ENCODE assay signal across 8 cellular contexts in the genomic region with DNA sequence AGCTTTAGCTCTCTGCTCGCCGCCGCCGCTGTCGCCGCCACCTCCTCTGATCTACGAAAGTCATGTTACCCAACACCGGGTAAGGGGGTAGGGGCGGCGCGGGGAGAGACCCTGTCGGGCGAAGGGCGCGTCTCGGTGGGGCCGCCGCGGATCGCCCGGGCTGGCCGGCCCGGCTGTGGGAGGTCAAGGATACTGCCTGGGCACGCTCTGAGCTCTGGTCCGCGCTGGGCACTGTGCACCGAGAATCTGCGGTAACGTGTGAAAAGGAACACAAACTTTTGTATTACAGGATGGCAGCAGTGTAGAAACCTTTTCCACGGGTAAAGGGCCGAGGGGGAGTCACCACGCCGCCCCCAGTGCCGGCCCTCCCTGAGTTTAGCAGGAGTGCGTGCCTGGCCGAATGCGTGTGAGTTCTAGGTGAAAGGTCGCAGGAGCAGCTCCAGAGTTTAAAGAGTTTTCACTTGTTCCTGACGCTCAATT. TPM values are rescaled to one million over a fixed set of nuclear protein-coding genes. Genes with fewer than 3 reads are reported as not detected.
DNase-seq lines count a peak whose midpoint lies in the region; ATAC-seq, FAIRE-seq and TF ChIP-seq lines count a peak whose summit lies in the region.

A gene (plus strand): TSS at position 7 of the 480 bp plus-strand sequence. CDS start 56 bp downstream, at position 63.

- no peaks in the 10 kb centered on the region for H3K27me3 ChIP-seq in IMR-90 (ENCODE audit: control insufficient read depth, insufficient read depth, low read length)
- no peaks in the 10 kb centered on the region for H3K27me3 ChIP-seq in osteoblast (ENCODE audit: insufficient read depth, low read length)

- no peaks in the 10 kb centered on the region for H3K27me3 Mint-ChIP-seq in activated T-cell treated with anti-CD3 and anti-CD28 coated beads, Interleukin-2, amount 50 U/mL, for 4 hours (ENCODE audit: low read depth)

- peak within 1 kb of the TSS; percentile 85 for H4K91ac ChIP-seq in IMR-90 (ENCODE audit: insufficient read depth, low read depth, low read length)

- peaks cover 2% of the 10 kb centered on the region for H3K36me3 Mint-ChIP-seq in activated T-cell treated with anti-CD3 and anti-CD28 coated beads, Interleukin-2, amount 50 U/mL, for 4 hours (ENCODE audit: insufficient read depth)

- H3K4me1 Mint-ChIP-seq in activated T-cell treated with anti-CD3 and anti-CD28 coated beads, Interleukin-2, amount 50 U/mL, for 4 hours (ENCODE audit: low read depth), result peaks cover 43% of the 10 kb centered on the region

- H3K23ac ChIP-seq in IMR-90 (ENCODE audit: low read depth, low read length), result peak within 1 kb of the TSS; percentile 88

- H2BK20ac ChIP-seq in IMR-90 (ENCODE audit: low read depth, low read length), result peak within 1 kb of the TSS; percentile 38; the same call in 1 of the 2 replicates

- peak within 1 kb of the TSS; percentile 87 for H3K9ac ChIP-seq in IMR-90 (ENCODE audit: low read depth, low read length)

- TF ChIP-seq CTCF in IMR-90 (conservative IDR thresholded peaks at IDR 0.05; ENCODE audit: low read depth, low read length) (no peak), osteoblast (IDR thresholded peaks at IDR 0.05; ENCODE audit: extremely low read depth, low read depth, low read length) (no peak)

- intact Hi-C loops in IMR-90 (cut with micrococcal nuclease), result loop anchor here (5.0 kb wide), 1 partner anchor 332 kb away; no protein-coding TSS in a partner anchor

- H3K9me1 ChIP-seq in IMR-90 (ENCODE audit: insufficient read depth, low read length), result peaks cover 5% of the 10 kb centered on the region

- peak within 1 kb of the TSS; percentile 91 for H3K56ac ChIP-seq in IMR-90 (ENCODE audit: extremely low read depth, insufficient read depth, low read length)

- no peak for FAIRE-seq in frontal cortex (lab: Jason Lieb, UNC)

- H3K36me3 ChIP-seq in IMR-90 (ENCODE audit: control insufficient read depth, insufficient read depth, low read length) (no peaks in the 10 kb centered on the region), osteoblast (ENCODE audit: insufficient read depth, low read length) (no peaks in the 10 kb centered on the region)

- H3K14ac ChIP-seq in IMR-90 (replicated peaks; ENCODE audit: low read depth, low read length), result peak within 1 kb of the TSS; percentile 91

- BruUV-seq in IMR-90 (replicated peaks; lab: Mats Ljungman, UMichigan), result no TSS peak

- WGBS in IMR-90 (ENCODE audit: extremely low coverage in 2 of 2, insufficient read length in 1 of 2), 2 experiments, result 1% methylated on average over 13 of the region's 39 CpGs; no CpG with 5 or more reads in 1 of the 2 experiments

- H2AFZ ChIP-seq in IMR-90 (replicated peaks; ENCODE audit: low read length, poor library complexity) (peak within 1 kb of the TSS; percentile 97), osteoblast (ENCODE audit: low read length) (peak within 1 kb of the TSS; percentile 96)

- dilution Hi-C loops in IMR-90 (cut with HindIII; ENCODE audit: low sequenced_read_pairs, unreplicated experiment), result no loop called here

- H3K4me2 ChIP-seq in IMR-90 (ENCODE audit: low read depth, low read length) (peak within 1 kb of the TSS; percentile 87), osteoblast (ENCODE audit: insufficient read depth, low read length) (peak within 1 kb of the TSS; percentile 87)

- peak within 1 kb of the TSS; percentile 87 for H2BK5ac ChIP-seq in IMR-90 (ENCODE audit: low read depth, low read length, poor library complexity, severe bottlenecking)

- H2BK120ac ChIP-seq in IMR-90 (ENCODE audit: low read depth, low read length), result peak within 1 kb of the TSS; percentile 84

- no peak within 1 kb of the TSS for H2BK15ac ChIP-seq in IMR-90 (ENCODE audit: low read depth, low read length)

- H3K4me1 ChIP-seq in IMR-90 (ENCODE audit: control insufficient read depth, insufficient read depth, low read length), result peaks cover 3% of the 10 kb centered on the region; the same call in 1 of the 2 replicates
- H3K4me1 ChIP-seq in osteoblast (ENCODE audit: insufficient read depth, low read length), result peaks cover 26% of the 10 kb centered on the region

- H3K18ac ChIP-seq in IMR-90 (ENCODE audit: low read depth, low read length), result peak within 1 kb of the TSS; percentile 71

- POLR2A ChIA-PET in IMR-90 (lab: Charles Lee; ENCODE audit: unreplicated experiment), result no interaction called here

- peaks cover 55% of the 10 kb centered on the region for H3K79me2 ChIP-seq in osteoblast (ENCODE audit: insufficient read depth, low read length)

- H4K8ac ChIP-seq in IMR-90 (ENCODE audit: low read depth in 2 of 2, low read length in 2 of 2), result peak within 1 kb of the TSS; percentile 5 to 90; a peak in 3 of 4 replicates

- H4K20me1 ChIP-seq in IMR-90 (ENCODE audit: insufficient read depth, low read length), result no peaks in the 10 kb centered on the region
- peaks cover 5% of the 10 kb centered on the region for H4K20me1 ChIP-seq in osteoblast (ENCODE audit: insufficient read depth, low read length)

- ATAC-seq in GM21447 (IDR thresholded peaks at IDR 0.05; ENCODE audit: unreplicated experiment) (peak; percentile 19), IMR-90 (ENCODE audit: low read depth) (peak; percentile 61)
- ATAC-seq in activated T-cell treated with anti-CD3 and anti-CD28 coated beads, Interleukin-2, amount 50 U/mL, for 4 hours, result peak in 1 of 2 donors; percentile 6

- H3K27ac ChIP-seq in IMR-90 (ENCODE audit: insufficient read depth, low read length) (peak within 1 kb of the TSS; percentile 94), osteoblast (ENCODE audit: low read depth, low read length) (peak within 1 kb of the TSS; percentile 88)

- DNase-seq in ELR (ENCODE audit: low read depth) (peak; percentile 64), IMR-90 (peak; percentile 28), frontal cortex (ENCODE audit: low spot score in 2 of 2) (peak in 1 of 2 donors; percentile 23), osteoblast (ENCODE audit: insufficient read length, low spot score, missing footprints) (peak; percentile 82), NCI-H510A treated with DMSO at 0.1 percent for 48 hours (lab: John Stamatoyannopoulos, UW) (no peak), COLO668 (lab: John Stamatoyannopoulos, UW; ENCODE audit: unreplicated experiment) (no peak)
- no peak for DNase-seq in activated T-cell treated with anti-CD3 and anti-CD28 coated beads, Interleukin-2, amount 50 U/mL, for 4 hours

- H3K4me3 ChIP-seq in IMR-90 (ENCODE audit: insufficient read depth, low read depth, low read length) (peak within 1 kb of the TSS; percentile 75), osteoblast (ENCODE audit: insufficient read depth, low read length) (peak within 1 kb of the TSS; percentile 73)

- H3K79me1 ChIP-seq in IMR-90 (ENCODE audit: low read depth in 1 of 2, low read length in 2 of 2), result peaks cover 17 to 61% of the 10 kb centered on the region in 2 experiments

- peak within 1 kb of the TSS; percentile 95 for H2AK9ac ChIP-seq in IMR-90 (replicated peaks; ENCODE audit: low read depth, low read length, poor library complexity)

- H3K9me3 Mint-ChIP-seq in activated T-cell treated with anti-CD3 and anti-CD28 coated beads, Interleukin-2, amount 50 U/mL, for 4 hours, result no peaks in the 10 kb centered on the region

- H3K4ac ChIP-seq in IMR-90 (ENCODE audit: low read depth, low read length), result peak within 1 kb of the TSS; percentile 80

- peak within 1 kb of the TSS; percentile 51 for H4K5ac ChIP-seq in IMR-90 (ENCODE audit: low read depth, low read length)

- in situ Hi-C loops in IMR-90 (cut with MboI; ENCODE audit: low sequenced_read_pairs), result no loop called here

- CTCF ChIA-PET in IMR-90 (lab: Yijun Ruan, JAX), result interaction anchor here (0.6 to 1.0 kb wide), 6 partner anchors 19 to 735 kb away, joined by 3 to 7 read pairs (median 3); no protein-coding TSS in a partner anchor

- H2AK5ac ChIP-seq in IMR-90 (ENCODE audit: low read depth, low read length), result no peak within 1 kb of the TSS

- peak within 1 kb of the TSS; percentile 100 for H3K4me3 Mint-ChIP-seq in activated T-cell treated with anti-CD3 and anti-CD28 coated beads, Interleukin-2, amount 50 U/mL, for 4 hours

- no peak for TF ChIP-seq RAD21 in IMR-90 (IDR thresholded peaks at IDR 0.05; ENCODE audit: low read length)

- no peak for TF ChIP-seq POLR2A in IMR-90 (IDR thresholded peaks at IDR 0.05; ENCODE audit: low read depth, low read length)

- H3K9me3 ChIP-seq in IMR-90 (ENCODE audit: control insufficient read depth, insufficient read depth, low read length) (no peaks in the 10 kb centered on the region), osteoblast (ENCODE audit: low read depth, low read length) (no peaks in the 10 kb centered on the region)

TF ChIP-seq in IMR-90, 13 proteins besides CTCF, POLR2A, EP300 and RAD21 (continues in another document):
- no peak for TF ChIP-seq RFX5 (IDR thresholded peaks at IDR 0.05; ENCODE audit: low read depth, low read length)
- no peak for TF ChIP-seq CHD1 (IDR thresholded peaks at IDR 0.05; ENCODE audit: low read depth, low read length)
- TF ChIP-seq BHLHE40 (IDR thresholded peaks at IDR 0.05; ENCODE audit: low read depth, low read length), result peak; percentile 6; the same call in 1 of the 2 replicates
- no peak for TF ChIP-seq MAFK (IDR thresholded peaks at IDR 0.05; ENCODE audit: low read depth, low read length)
- no peak for TF ChIP-seq RCOR1 (IDR thresholded peaks at IDR 0.05; ENCODE audit: insufficient replicate concordance, low read length)
- TF ChIP-seq FOS (IDR thresholded peaks at IDR 0.05; ENCODE audit: low read depth, low read length), result no peak
- no peak for TF ChIP-seq MAZ (IDR thresholded peaks at IDR 0.05; ENCODE audit: borderline replicate concordance, low read depth, low read length)
- TF ChIP-seq, protein P1, sequence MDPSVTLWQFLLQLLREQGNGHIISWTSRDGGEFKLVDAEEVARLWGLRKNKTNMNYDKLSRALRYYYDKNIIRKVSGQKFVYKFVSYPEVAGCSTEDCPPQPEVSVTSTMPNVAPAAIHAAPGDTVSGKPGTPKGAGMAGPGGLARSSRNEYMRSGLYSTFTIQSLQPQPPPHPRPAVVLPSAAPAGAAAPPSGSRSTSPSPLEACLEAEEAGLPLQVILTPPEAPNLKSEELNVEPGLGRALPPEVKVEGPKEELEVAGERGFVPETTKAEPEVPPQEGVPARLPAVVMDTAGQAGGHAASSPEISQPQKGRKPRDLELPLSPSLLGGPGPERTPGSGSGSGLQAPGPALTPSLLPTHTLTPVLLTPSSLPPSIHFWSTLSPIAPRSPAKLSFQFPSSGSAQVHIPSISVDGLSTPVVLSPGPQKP (IDR thresholded peaks at IDR 0.05; ENCODE audit: borderline replicate concordance, low read depth, low read length), result no peak
- TF ChIP-seq MXI1 (IDR thresholded peaks at IDR 0.05; ENCODE audit: borderline replicate concordance, low read depth, low read length), result peak; percentile 39; the same call in 1 of the 2 replicates

RNA-seq across cellular contexts. Expression of the gene that starts here (rescaled TPM):
- 58.6 and 65.8 TPM in 2 replicates for total RNA-seq in IMR-90 (2012; rRNA removed)
- polyA plus RNA-seq in IMR-90 (2012; rRNA removed), result 13.5 and 17.7 TPM in 2 replicates
- 4.0 and 4.8 TPM in 2 replicates for polyA plus RNA-seq in IMR-90 (2012; cell fraction: cytosol; rRNA removed)
- polyA plus RNA-seq in IMR-90 (2012; cell fraction: nucleus; rRNA removed; ENCODE audit: low replicate concordance), result 1.0 and 9.3 TPM in 2 replicates
- 1 to 10 TPM; 4.7 to 7.8 (median 5.7) TPM for total RNA-seq in activated T-cell treated with anti-CD3 and anti-CD28 coated beads, Interleukin-2, amount 50 U/mL, for 4 hours
- total RNA-seq in frontal cortex, result 11.0 TPM
- 42.3 and 44.2 TPM in 2 replicates for total RNA-seq in osteoblast

Comparison
In these comparisons a context has a peak if more than half of its experiments do, and no peak if none do; other contexts are left out.
1. DNase-seq: peak in ELR (single experiment), IMR-90 (single experiment) and osteoblast (single experiment); none in activated T-cell treated with anti-CD3 and anti-CD28 coated beads, Interleukin-2, amount 50 U/mL, for 4 hours (single experiment), NCI-H510A treated with DMSO at 0.1 percent for 48 hours (single experiment) and COLO668 (single experiment).